ENCODE assay signal across 11 cellular contexts in genomic region chr16:89334050-89334449, GRCh38.
DNase-seq lines count a peak whose midpoint lies in the region; ATAC-seq and TF ChIP-seq lines count a peak whose summit lies in the region.
"Had no signal": no experiment of that assay in that cellular context is flagged by ENCODE, and none has a peak within 500 bp of the region (broad histone marks: within the 10 kb centered on the region; RNA-seq: fewer than 3 reads in every experiment).

No MANE protein-coding gene starts in this region.

- POLR2A ChIA-PET in activated CD8-positive, alpha-beta T cell treated with anti-CD3 and anti-CD28 coated beads for 36 hours (lab: Charles Lee) = interaction anchor here (1.5 kb wide), 1 partner anchor 157 kb away, joined by 3 read pairs; no protein-coding TSS in a partner anchor

- H3K27me3 Mint-ChIP-seq in activated CD8-positive, alpha-beta T cell treated with anti-CD3 and anti-CD28 coated beads for 36 hours = no peaks in the 10 kb centered on the region

- H3K4me1 ChIP-seq in DND-41 (ENCODE audit: insufficient read depth, low read length) (peaks cover 4% of the 10 kb centered on the region; the same call in 1 of the 2 replicates), right atrium auricular region (peaks cover 0 to 87% of the 10 kb centered on the region in 2 donors)

- peaks cover 94% of the 10 kb centered on the region for H4K20me1 ChIP-seq in DND-41 (ENCODE audit: insufficient read depth, low read length)

- no peak overlapping the region for H3K4me2 ChIP-seq in DND-41 (ENCODE audit: insufficient read depth, low read length)

- DNase-seq in DND-41 (no peak), right atrium auricular region (ENCODE audit: low spot score) (no peak), sciatic nerve (ENCODE audit: low spot score) (no peak), SK-N-DZ (ENCODE audit: low spot score) (no peak), HK-2 (ENCODE audit: unreplicated experiment) (no peak), hippocampal formation (lab: John Stamatoyannopoulos, UW) (no peak)
- DNase-seq in activated CD8-positive, alpha-beta T cell treated with anti-CD3 and anti-CD28 coated beads for 36 hours = no peak
- DNase-seq: activated gamma-delta T cell, NCI-H1105 had no signal

- ATAC-seq in DND-41 (ENCODE audit: insufficient read depth, low read depth) = no peak
- ATAC-seq in activated CD8-positive, alpha-beta T cell treated with anti-CD3 and anti-CD28 coated beads for 36 hours = peak; percentile 8
- ATAC-seq in sciatic nerve = peak; percentile 31
- no peak for ATAC-seq in GM19467 (IDR thresholded peaks at IDR 0.05; ENCODE audit: unreplicated experiment)

- peaks cover 77% of the 10 kb centered on the region for H3K4me1 Mint-ChIP-seq in activated CD8-positive, alpha-beta T cell treated with anti-CD3 and anti-CD28 coated beads for 36 hours (ENCODE audit: low read depth)

- H3K9me3 ChIP-seq in DND-41 (ENCODE audit: insufficient read depth, low read length, severe bottlenecking) (no peaks in the 10 kb centered on the region), right atrium auricular region (no peaks in the 10 kb centered on the region)
- H3K9me3 ChIP-seq: SJSA1 had no signal

- CTCF ChIA-PET in activated CD8-positive, alpha-beta T cell treated with anti-CD3 and anti-CD28 coated beads for 36 hours (lab: Charles Lee) = interaction anchor here (1.8 kb wide), 1 partner anchor 223 kb away, joined by 4 read pairs; no protein-coding TSS in a partner anchor

- H3K27me3 ChIP-seq in DND-41 (ENCODE audit: insufficient read depth, low read length, poor library complexity) = no peaks in the 10 kb centered on the region
- H3K27me3 ChIP-seq in right atrium auricular region = no peaks in the 10 kb centered on the region
- H3K27me3 ChIP-seq: SJSA1 had no signal

- no peak overlapping the region for H3K4me3 Mint-ChIP-seq in activated CD8-positive, alpha-beta T cell treated with anti-CD3 and anti-CD28 coated beads for 36 hours

- TF ChIP-seq CTCF in DND-41 (IDR thresholded peaks at IDR 0.05; ENCODE audit: borderline replicate concordance, extremely low read depth, low read length, poor library complexity, severe bottlenecking) (no peak), right atrium auricular region (IDR thresholded peaks at IDR 0.05) (no peak)
- TF ChIP-seq CTCF in activated CD8-positive, alpha-beta T cell treated with anti-CD3 and anti-CD28 coated beads for 36 hours (IDR thresholded peaks at IDR 0.05) = no peak

- H3K36me3 Mint-ChIP-seq in activated CD8-positive, alpha-beta T cell treated with anti-CD3 and anti-CD28 coated beads for 36 hours (ENCODE audit: low read depth) = peaks cover under 1% of the 10 kb centered on the region

- H3K4me3 ChIP-seq in DND-41 (ENCODE audit: low read depth in 1 of 2, low read length in 2 of 2) (no peak overlapping the region), right atrium auricular region (no peak overlapping the region)
- H3K4me3 ChIP-seq: SJSA1 had no signal

- H2AFZ ChIP-seq in DND-41 (ENCODE audit: low read depth, low read length) = no peak overlapping the region

- H3K36me3 ChIP-seq in DND-41 (ENCODE audit: insufficient read depth, low read length) (peaks cover 12% of the 10 kb centered on the region), right atrium auricular region (no peaks in the 10 kb centered on the region)
- H3K36me3 ChIP-seq: SJSA1 had no signal

- intact Hi-C loops in activated CD8-positive, alpha-beta T cell treated with anti-CD3 and anti-CD28 coated beads for 36 hours (cut with micrococcal nuclease) = no loop called here
- intact Hi-C loops in sciatic nerve (cut with DNase I) = loop anchor here (10.0 kb wide), 1 partner anchor 161 kb away; the partner anchor contains the start of gene ANKRD11

- peaks cover 100% of the 10 kb centered on the region for H3K79me2 ChIP-seq in DND-41 (ENCODE audit: insufficient read depth, low read length)

- H3K9ac ChIP-seq in DND-41 (ENCODE audit: low read depth, low read length) = no peak overlapping the region

- peak overlapping the region; percentile 18 for H3K27ac ChIP-seq in DND-41 (ENCODE audit: low read length)
- peak overlapping the region; percentile 82 to 88 for H3K27ac ChIP-seq in right atrium auricular region
- H3K27ac ChIP-seq: SJSA1 had no signal

- H3K9me3 Mint-ChIP-seq in activated CD8-positive, alpha-beta T cell treated with anti-CD3 and anti-CD28 coated beads for 36 hours = no peaks in the 10 kb centered on the region

- H3K27ac Mint-ChIP-seq in activated CD8-positive, alpha-beta T cell treated with anti-CD3 and anti-CD28 coated beads for 36 hours = peak overlapping the region; percentile 73

Comparison
In these comparisons a context has a peak if more than half of its experiments do, and no peak if none do; other contexts are left out.
1. ATAC-seq: peak in activated CD8-positive, alpha-beta T cell treated with anti-CD3 and anti-CD28 coated beads for 36 hours (single experiment) and sciatic nerve (single experiment); none in DND-41 (single experiment) and GM19467 (single experiment).